ENCODE assay signal across 8 cellular contexts in genomic region chr1:25821112-25821476, GRCh38. TPM values are rescaled to one million over a fixed set of nuclear protein-coding genes. Genes with fewer than 3 reads are reported as not detected.
A peak's percentile ranks its signal among the peaks of the same experiment; 100 is the strongest.
DNase-seq lines count a peak whose midpoint lies in the region; ATAC-seq and TF ChIP-seq lines count a peak whose summit lies in the region.

No MANE protein-coding gene starts in this region.

- no peaks in the 10 kb centered on the region for H3K27me3 ChIP-seq in WERI-Rb-1 (ENCODE audit: insufficient read depth, low read depth, severe bottlenecking)
- no peaks in the 10 kb centered on the region for H3K27me3 ChIP-seq in right cardiac atrium (ENCODE audit: control insufficient read depth, insufficient read depth)
- H3K27me3 ChIP-seq in spleen (replicated peaks in 1 of 7) = no peaks in the 10 kb centered on the region

- peak overlapping the region; percentile 63 for H3K4me3 ChIP-seq in WERI-Rb-1 (ENCODE audit: low read depth, low read length)
- H3K4me3 ChIP-seq in right cardiac atrium (ENCODE audit: low read length) = peak overlapping the region; percentile 88
- H3K4me3 ChIP-seq in spleen = peak overlapping the region; percentile 77 to 98 (median 92)

- no peak for ATAC-seq in right cardiac atrium
- ATAC-seq in GM21576 (IDR thresholded peaks at IDR 0.05; ENCODE audit: unreplicated experiment) = no peak

- intact Hi-C loops in right cardiac atrium (cut with DNase I) = no loop called here
- intact Hi-C loops in spleen (cut with DNase I; ENCODE audit: low total_unique reads) = loop anchor here (10.0 kb wide), 1 partner anchor 54 kb away; the partner anchor contains the start of gene PAQR7

- peak overlapping the region; percentile 73 for H3K27ac ChIP-seq in WERI-Rb-1
- peak overlapping the region; percentile 90 for H3K27ac ChIP-seq in right cardiac atrium (ENCODE audit: low read length)
- H3K27ac ChIP-seq in spleen = peak overlapping the region; percentile 82 to 96 (median 93)

- H3K9me3 ChIP-seq in WERI-Rb-1 (ENCODE audit: severe bottlenecking) = no peaks in the 10 kb centered on the region
- H3K9me3 ChIP-seq in right cardiac atrium (ENCODE audit: control insufficient read depth, low read length) = no peaks in the 10 kb centered on the region
- no peaks in the 10 kb centered on the region for H3K9me3 ChIP-seq in spleen

- WGBS in right cardiac atrium = 30% methylated on average over 10 of the region's 10 CpGs
- WGBS in spleen, 5 donors = 22 to 33% (median 27%) methylated on average over 10 of the region's 10 CpGs

- H3K36me3 ChIP-seq in WERI-Rb-1 (no peaks in the 10 kb centered on the region; the same call in 1 of the 2 replicates), spleen (peaks cover 0 to 41% (median 8%) of the 10 kb centered on the region in 6 donors)

- TF ChIP-seq CTCF in WERI-Rb-1 (IDR thresholded peaks at IDR 0.05; ENCODE audit: low read depth, low read length) (no peak), spleen (IDR thresholded peaks at IDR 0.05 in 8 of 11, conservative IDR thresholded peaks at IDR 0.05 in 3 of 11) (no peak)

- TF ChIP-seq POLR2A in spleen (IDR thresholded peaks at IDR 0.05) = no peak

- DNase-seq in DMS53 (lab: John Stamatoyannopoulos, UW) (peak; percentile 57), DMS53 treated with DMSO at 0.1 percent for 48 hours (lab: John Stamatoyannopoulos, UW; ENCODE audit: unreplicated experiment) (no peak), WERI-Rb-1 (no peak), right cardiac atrium (no peak), spleen (peak; percentile 73), NCI-H446 (lab: John Stamatoyannopoulos, UW) (no peak), ecto neural progenitor cell (ENCODE audit: low spot score) (no peak)

- H3K4me1 ChIP-seq in right cardiac atrium (ENCODE audit: control insufficient read depth, insufficient read depth, low read length) (peaks cover 14% of the 10 kb centered on the region), spleen (peaks cover 16 to 58% (median 39%) of the 10 kb centered on the region in 6 donors)

RNA-seq across cellular contexts. Expression of gene MTFR1L, which starts 1.3 kb away (rescaled TPM):
- total RNA-seq in right cardiac atrium = 100 to 1,000 TPM; 125 to 195 (median 180) TPM
- polyA plus RNA-seq in right cardiac atrium = 130 TPM
- 10 to 100 TPM; 44.6 to 74.7 (median 53.7) TPM for total RNA-seq in spleen
- polyA plus RNA-seq in spleen = 10 to 100 TPM; 32.1 to 44.3 (median 43.0) TPM

RNA-seq across cellular contexts. Expression of gene SELENON, which starts 21.1 kb away (rescaled TPM):
- total RNA-seq in right cardiac atrium (10 to 100 TPM; 34.7 to 48.2 (median 40.5) TPM), spleen (10 to 100 TPM; 41.4 to 80.9 (median 59.2) TPM)
- polyA plus RNA-seq in right cardiac atrium (26.4 TPM), spleen (10 to 100 TPM in 1 of 3 donors, 1 to 10 TPM in 2; 9.7 to 25.8 (median 9.7) TPM)

RNA-seq across cellular contexts. Expression of gene AUNIP, which starts 38.2 kb away (rescaled TPM):
- total RNA-seq in right cardiac atrium (under 1 TPM in 1 of 4 donors, not detected in 3; 0.34 TPM), spleen (1 to 10 TPM in 1 of 7 donors, under 1 TPM in 3, not detected in 3; 0.28 to 1.3 (median 0.71) TPM)
- polyA plus RNA-seq in right cardiac atrium (not detected), spleen (under 1 TPM; 0.07 to 0.61 (median 0.38) TPM)

RNA-seq across cellular contexts. Expression of gene PAQR7, which starts 54.4 kb away (rescaled TPM):
- total RNA-seq in right cardiac atrium (1 to 10 TPM; 2.5 to 3.1 (median 2.9) TPM), spleen (10 to 100 TPM in 4 of 7 donors, 1 to 10 TPM in 3; 9.2 to 14.2 (median 11.9) TPM)
- polyA plus RNA-seq in right cardiac atrium (1.5 TPM), spleen (1 to 10 TPM; 3.0 to 4.8 (median 4.0) TPM)

Comparison
In these comparisons a context has a peak if more than half of its experiments do, and no peak if none do; other contexts are left out.
1. DNase-seq: peak in DMS53 (single experiment) and spleen (single experiment); none in DMS53 treated with DMSO at 0.1 percent for 48 hours (single experiment), WERI-Rb-1 (single experiment), right cardiac atrium (0 of 3), NCI-H446 (0 of 2) and ecto neural progenitor cell (single experiment).
2. Peak in every context shown above with its lines, with median percentiles within 50 percentile points of each other: H3K27ac ChIP-seq and H3K4me3 ChIP-seq.